Comparison of ENCODE assay signal across 15 cellular contexts in the genomic region with DNA sequence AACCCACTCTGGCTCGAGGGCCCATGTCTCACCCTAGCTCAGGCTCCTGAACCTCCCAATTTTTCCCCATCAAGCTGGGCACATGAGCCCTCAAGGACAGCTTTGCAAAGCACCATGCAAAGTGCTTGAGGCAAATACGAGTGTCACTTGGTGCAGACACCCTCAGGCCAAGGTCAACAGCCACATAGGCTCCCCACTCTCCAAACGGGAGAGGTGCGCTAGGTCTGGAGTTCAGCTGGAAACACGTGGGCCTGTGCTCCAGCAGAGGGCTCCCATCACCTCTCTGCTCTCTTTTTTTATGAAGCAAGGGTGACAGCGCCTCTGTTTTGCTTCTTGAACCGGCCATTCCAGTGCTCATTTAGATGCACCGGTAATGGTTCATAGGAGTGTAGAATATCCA. TPM values are rescaled to one million over a fixed set of nuclear protein-coding genes. Genes with fewer than 3 reads are reported as not detected.
A peak's percentile ranks its signal among the peaks of the same experiment; 100 is the strongest.
DNase-seq lines count a peak whose midpoint lies in the region; TF ChIP-seq lines count a peak whose summit lies in the region.
"Had no signal": no experiment of that assay in that cellular context is flagged by ENCODE, and none has a peak within 500 bp of the region (broad histone marks: within the 10 kb centered on the region; RNA-seq: fewer than 3 reads in every experiment).

No MANE protein-coding gene starts in this region.

- H3K4me3 ChIP-seq in mesendoderm (ENCODE audit: low read length): no peak overlapping the region
- no peak overlapping the region for H3K4me3 ChIP-seq in CD8-positive, alpha-beta memory T cell (ENCODE audit: low read length)
- H3K4me3 ChIP-seq: right lobe of liver, SJSA1 had no signal

- no peak overlapping the region for H3K27ac Mint-ChIP-seq in HFFc6
- H3K27ac Mint-ChIP-seq in T-helper 2 cell treated with Interferon-gamma antibody and Interleukin-4, amounts not matched to agents 5 μg/mL and 100 μg/mL, for 36 hours: no peak overlapping the region
- H3K27ac Mint-ChIP-seq in CD8-positive, alpha-beta memory T cell: peak overlapping the region in 4 of 8 donors; percentile 35 to 63 (median 56)

- no peaks in the 10 kb centered on the region for H3K27me3 ChIP-seq in mesendoderm (ENCODE audit: insufficient read depth, low read length, poor library complexity)
- no peaks in the 10 kb centered on the region for H3K27me3 ChIP-seq in CD8-positive, alpha-beta memory T cell (ENCODE audit: insufficient read depth, low read length, poor library complexity, severe bottlenecking)
- H3K27me3 ChIP-seq: right lobe of liver, SJSA1 had no signal

- H3K18ac ChIP-seq in mesendoderm (ENCODE audit: low read length): no peak overlapping the region

- peaks cover 17% of the 10 kb centered on the region for H3K4me1 Mint-ChIP-seq in HFFc6 (ENCODE audit: low read depth)
- H3K4me1 Mint-ChIP-seq in T-helper 2 cell treated with Interferon-gamma antibody and Interleukin-4, amounts not matched to agents 5 μg/mL and 100 μg/mL, for 36 hours (ENCODE audit: low read depth): peaks cover 92% of the 10 kb centered on the region
- peaks cover 85 to 98% (median 96%) of the 10 kb centered on the region in 3 donors for H3K4me1 Mint-ChIP-seq in CD8-positive, alpha-beta memory T cell

- no peak overlapping the region for H2BK5ac ChIP-seq in mesendoderm (ENCODE audit: low read length)

- H3K4me3 Mint-ChIP-seq in HFFc6: no peak overlapping the region
- H3K4me3 Mint-ChIP-seq in T-helper 2 cell treated with Interferon-gamma antibody and Interleukin-4, amounts not matched to agents 5 μg/mL and 100 μg/mL, for 36 hours: peak overlapping the region; percentile 33
- peak overlapping the region in 3 of 7 donors; percentile 5 to 27 (median 23) for H3K4me3 Mint-ChIP-seq in CD8-positive, alpha-beta memory T cell

- no peaks in the 10 kb centered on the region for H3K9me3 ChIP-seq in CD8-positive, alpha-beta memory T cell (ENCODE audit: low read length)
- H3K9me3 ChIP-seq: right lobe of liver, SJSA1 had no signal

- no peak overlapping the region for H3K27ac ChIP-seq in mesendoderm (ENCODE audit: low read depth, low read length)
- no peak overlapping the region for H3K27ac ChIP-seq in CD8-positive, alpha-beta memory T cell (ENCODE audit: low read depth, low read length)
- H3K27ac ChIP-seq: 22Rv1, right lobe of liver, SJSA1 had no signal

- H3K27me3 Mint-ChIP-seq in HFFc6 (ENCODE audit: insufficient read depth): peaks cover 8% of the 10 kb centered on the region
- H3K27me3 Mint-ChIP-seq in T-helper 2 cell treated with Interferon-gamma antibody and Interleukin-4, amounts not matched to agents 5 μg/mL and 100 μg/mL, for 36 hours (ENCODE audit: low read depth): no peaks in the 10 kb centered on the region
- H3K27me3 Mint-ChIP-seq in CD8-positive, alpha-beta memory T cell: no peaks in the 10 kb centered on the region

- peaks cover 6% of the 10 kb centered on the region for H3K4me1 ChIP-seq in mesendoderm (ENCODE audit: control insufficient read depth, low read depth, low read length)
- peaks cover 80% of the 10 kb centered on the region for H3K4me1 ChIP-seq in CD8-positive, alpha-beta memory T cell (ENCODE audit: insufficient read depth, low read length)

- H4K8ac ChIP-seq in mesendoderm (ENCODE audit: low read depth, low read length): no peak overlapping the region

- peak; percentile 46 for TF ChIP-seq CTCF in HFFc6 (IDR thresholded peaks at IDR 0.05)

- H3K4ac ChIP-seq in mesendoderm (ENCODE audit: low read depth, low read length): no peak overlapping the region

- H2BK120ac ChIP-seq in mesendoderm (ENCODE audit: low read depth, low read length): no peak overlapping the region

- no peaks in the 10 kb centered on the region for H3K36me3 ChIP-seq in mesendoderm (ENCODE audit: control insufficient read depth, insufficient read depth, low read length)
- H3K36me3 ChIP-seq in CD8-positive, alpha-beta memory T cell (ENCODE audit: insufficient read depth, low read length): no peaks in the 10 kb centered on the region
- H3K36me3 ChIP-seq: right lobe of liver, SJSA1 had no signal

- no peaks in the 10 kb centered on the region for H3K79me2 ChIP-seq in mesendoderm (ENCODE audit: control insufficient read depth, insufficient read depth, low read length)

- H3K4me2 ChIP-seq in mesendoderm (ENCODE audit: low read length): no peak overlapping the region

- H3K56ac ChIP-seq in mesendoderm (ENCODE audit: low read length): no peak overlapping the region

- no peaks in the 10 kb centered on the region for H3K79me1 ChIP-seq in mesendoderm (ENCODE audit: low read length)

- POLR2A ChIA-PET in CD8-positive, alpha-beta memory T cell (lab: Charles Lee): interaction anchor here (0.8 to 1.4 kb wide), 4 partner anchors 12 to 53 kb away, joined by 3 to 4 read pairs (median 4); a partner anchor contains a TSS

- CTCF ChIA-PET in CD8-positive, alpha-beta memory T cell (lab: Charles Lee): interaction anchor here (0.8 to 4.1 kb wide), 16 partner anchors 10 to 259 kb away, joined by 3 to 28 read pairs (median 6); a partner anchor contains a TSS

- peak; percentile 7 for DNase-seq in DMS53 (lab: John Stamatoyannopoulos, UW)
- DNase-seq in DMS53 treated with DMSO at 0.1 percent for 48 hours (lab: John Stamatoyannopoulos, UW; ENCODE audit: unreplicated experiment): no peak
- DNase-seq in HFFc6: no peak
- DNase-seq in T-helper 2 cell treated with Interferon-gamma antibody and Interleukin-4, amounts not matched to agents 5 μg/mL and 100 μg/mL, for 36 hours (ENCODE audit: low spot score): no peak
- peak; percentile 51 for DNase-seq in mesendoderm
- DNase-seq in NCI-H526 (lab: John Stamatoyannopoulos, UW): no peak
- DNase-seq in stimulated activated CD4-positive, alpha-beta T cell treated with anti-CD3 and anti-CD28 coated beads, Interleukin-4, amount 100 ng/mL, for 1 hour: no peak
- DNase-seq in CD8-positive, alpha-beta memory T cell: no peak
- DNase-seq: activated CD4-positive, alpha-beta T cell treated with anti-CD3 and anti-CD28 coated beads for 48 hours; NCI-H1092 treated with DMSO at 0.1 percent for 48 hours; NCI-H510A treated with DMSO at 0.1 percent for 48 hours; right lobe of liver had no signal

- H3K23ac ChIP-seq in mesendoderm (ENCODE audit: low read length): no peak overlapping the region

- no peak overlapping the region for H4K5ac ChIP-seq in mesendoderm (ENCODE audit: low read length)

- H3K36me3 Mint-ChIP-seq in HFFc6 (ENCODE audit: low read depth): no peaks in the 10 kb centered on the region
- no peaks in the 10 kb centered on the region for H3K36me3 Mint-ChIP-seq in T-helper 2 cell treated with Interferon-gamma antibody and Interleukin-4, amounts not matched to agents 5 μg/mL and 100 μg/mL, for 36 hours (ENCODE audit: low read depth)
- peaks cover 0 to 1% (median 0%) of the 10 kb centered on the region in 3 donors for H3K36me3 Mint-ChIP-seq in CD8-positive, alpha-beta memory T cell

- peak overlapping the region; percentile 56 for H2AK5ac ChIP-seq in mesendoderm (ENCODE audit: low read length)

- WGBS in mesendoderm (ENCODE audit: extremely low coverage, insufficient coverage, low lambda C conversion rate): no CpG with 5 or more reads among the region's 8 CpGs

- no peaks in the 10 kb centered on the region for H3K9me3 Mint-ChIP-seq in HFFc6
- H3K9me3 Mint-ChIP-seq in T-helper 2 cell treated with Interferon-gamma antibody and Interleukin-4, amounts not matched to agents 5 μg/mL and 100 μg/mL, for 36 hours: no peaks in the 10 kb centered on the region
- H3K9me3 Mint-ChIP-seq in CD8-positive, alpha-beta memory T cell: no peaks in the 10 kb centered on the region

- H3K9ac ChIP-seq in mesendoderm (ENCODE audit: low read length): no peak overlapping the region

- H2BK15ac ChIP-seq in mesendoderm (replicated peaks; ENCODE audit: low read depth): no peak overlapping the region

RNA-seq across cellular contexts. Expression of a gene that starts 11.9 kb away (rescaled TPM):
- total RNA-seq in HFFc6 (2021; fragmentation: NEBNext Ultra II Directional; extraction: Animal tissue kit (Norgen Biotek cat#: 25700)): not detected
- polyA plus RNA-seq in mesendoderm (2013, experiment 1 of 2): 0.63 TPM
- polyA plus RNA-seq in mesendoderm (2013, experiment 2 of 2): 0.64 TPM
- total RNA-seq in CD8-positive, alpha-beta memory T cell: 10 to 100 TPM; 74.7 to 75.2 TPM
- 200 TPM for polyA plus RNA-seq in CD8-positive, alpha-beta memory T cell
- total RNA-seq: myocyte, SJSA1 had no signal

Comparison
In these comparisons a context has a peak if more than half of its experiments do, and no peak if none do; other contexts are left out.
1. DNase-seq: peak in DMS53 (single experiment) and mesendoderm (single experiment); none in DMS53 treated with DMSO at 0.1 percent for 48 hours (single experiment), HFFc6 (single experiment), T-helper 2 cell treated with Interferon-gamma antibody and Interleukin-4, amounts not matched to agents 5 μg/mL and 100 μg/mL, for 36 hours (single experiment), NCI-H526 (0 of 2), stimulated activated CD4-positive, alpha-beta T cell treated with anti-CD3 and anti-CD28 coated beads, Interleukin-4, amount 100 ng/mL, for 1 hour (single experiment) and CD8-positive, alpha-beta memory T cell (0 of 5).
2. RNA of a gene that starts 11.9 kb away (total RNA-seq): 74.7 to 75.2 TPM in CD8-positive, alpha-beta memory T cell; not detected in HFFc6; every median in the first group is over 10 times any median in the second.